In the genomic region with DNA sequence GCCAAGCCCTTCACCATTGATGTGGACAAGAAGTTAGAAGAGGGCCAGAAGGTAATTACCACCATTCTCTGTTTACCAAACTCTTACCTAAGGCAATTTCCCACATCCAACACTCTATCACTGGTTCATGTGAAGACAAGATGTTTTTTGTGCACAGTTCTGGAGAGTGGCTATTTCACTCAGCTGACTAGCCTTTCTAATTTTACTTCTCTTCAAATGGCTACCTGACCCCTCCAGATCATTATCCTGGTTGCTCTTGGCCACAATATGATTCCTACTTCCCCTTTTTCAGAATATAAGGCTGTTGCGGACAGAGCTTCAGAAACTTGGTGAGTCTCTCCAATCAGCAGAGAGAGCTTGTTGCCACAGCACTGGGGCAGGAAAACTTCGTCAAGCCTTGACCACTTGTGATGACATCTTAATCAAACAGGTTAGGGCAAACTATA, we compare ENCODE assay signal across 1 cellular context.
TF ChIP-seq lines count a peak whose summit lies in the region.

No MANE protein-coding gene starts in this region.

TF ChIP-seq in K562, 482 proteins besides CTCF, POLR2A, EP300 and RAD21 (continued from another document):
- TF ChIP-seq, protein P1, sequence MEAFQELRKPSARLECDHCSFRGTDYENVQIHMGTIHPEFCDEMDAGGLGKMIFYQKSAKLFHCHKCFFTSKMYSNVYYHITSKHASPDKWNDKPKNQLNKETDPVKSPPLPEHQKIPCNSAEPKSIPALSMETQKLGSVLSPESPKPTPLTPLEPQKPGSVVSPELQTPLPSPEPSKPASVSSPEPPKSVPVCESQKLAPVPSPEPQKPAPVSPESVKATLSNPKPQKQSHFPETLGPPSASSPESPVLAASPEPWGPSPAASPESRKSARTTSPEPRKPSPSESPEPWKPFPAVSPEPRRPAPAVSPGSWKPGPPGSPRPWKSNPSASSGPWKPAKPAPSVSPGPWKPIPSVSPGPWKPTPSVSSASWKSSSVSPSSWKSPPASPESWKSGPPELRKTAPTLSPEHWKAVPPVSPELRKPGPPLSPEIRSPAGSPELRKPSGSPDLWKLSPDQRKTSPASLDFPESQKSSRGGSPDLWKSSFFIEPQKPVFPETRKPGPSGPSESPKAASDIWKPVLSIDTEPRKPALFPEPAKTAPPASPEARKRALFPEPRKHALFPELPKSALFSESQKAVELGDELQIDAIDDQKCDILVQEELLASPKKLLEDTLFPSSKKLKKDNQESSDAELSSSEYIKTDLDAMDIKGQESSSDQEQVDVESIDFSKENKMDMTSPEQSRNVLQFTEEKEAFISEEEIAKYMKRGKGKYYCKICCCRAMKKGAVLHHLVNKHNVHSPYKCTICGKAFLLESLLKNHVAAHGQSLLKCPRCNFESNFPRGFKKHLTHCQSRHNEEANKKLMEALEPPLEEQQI (IDR thresholded peaks at IDR 0.05), result no peak
- TF ChIP-seq MTA3 (IDR thresholded peaks at IDR 0.05; ENCODE audit: borderline replicate concordance) (0 out of 2 replicates have a peak, but pooled peaks have one; percentile 22), POLR2AphosphoS2 (IDR thresholded peaks at IDR 0.05; ENCODE audit: low read length) (no peak)
